12 cellular contexts compared by ENCODE assay signal in the genomic region with DNA sequence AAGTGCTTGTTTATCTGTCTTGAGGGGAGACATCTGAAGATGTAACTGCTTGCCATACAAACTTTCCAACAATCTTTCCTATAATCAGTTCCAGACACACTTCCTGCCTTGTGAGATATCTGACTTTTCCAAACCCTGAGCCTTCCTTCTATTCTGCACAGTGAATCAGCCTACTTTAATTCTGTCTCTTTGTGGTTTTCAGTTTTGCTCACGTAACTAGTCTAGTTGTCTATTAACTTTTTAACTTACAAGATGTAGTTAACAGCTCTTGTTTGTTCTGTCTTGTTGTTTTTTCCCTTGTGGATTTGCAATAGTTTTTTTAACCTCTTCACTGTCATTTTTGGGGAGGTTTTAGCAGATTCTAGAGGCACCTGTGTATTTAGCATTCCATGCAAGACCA.
DNase-seq lines count a peak whose midpoint lies in the region; ATAC-seq and TF ChIP-seq lines count a peak whose summit lies in the region.
"Had no signal": no experiment of that assay in that cellular context is flagged by ENCODE, and none has a peak within 500 bp of the region (broad histone marks: within the 10 kb centered on the region; RNA-seq: fewer than 3 reads in every experiment).

No MANE protein-coding gene starts in this region.

- intact Hi-C loops in activated T-helper 1 cell treated with anti-CD3 and anti-CD28 coated beads, Interleukin-12 subunit alpha, Interleukin-12 subunit beta, Interleukin-2, Interleukin-4 antibody, amounts not matched to agents 30 ng/mL and 10 ng/mL and 1 ng/mL, durations not matched to agents 14 hours and 24 hours and 36 hours (cut with micrococcal nuclease): no loop called here
- intact Hi-C loops in activated naive CD4-positive, alpha-beta T cell treated with anti-CD3 and anti-CD28 coated beads for 36 hours (cut with micrococcal nuclease): no loop called here
- intact Hi-C loops in colonic mucosa (cut with DNase I): no loop called here

- H3K4me1 ChIP-seq in liver (ENCODE audit: control insufficient read depth in 4 of 4, insufficient read depth in 4 of 4, low read length in 3 of 4): peaks cover 4 to 26% (median 13%) of the 10 kb centered on the region in 4 donors
- H3K4me1 ChIP-seq in colonic mucosa: no peaks in the 10 kb centered on the region
- no peaks in the 10 kb centered on the region for H3K4me1 ChIP-seq in GM23248 (ENCODE audit: insufficient read depth)

- no peak overlapping the region for H3K9ac ChIP-seq in liver (ENCODE audit: low read depth in 1 of 2, low read length in 2 of 2)
- no peak overlapping the region for H3K9ac ChIP-seq in colonic mucosa (ENCODE audit: low read depth in 2 of 2, low read length in 2 of 2)
- no peak overlapping the region for H3K9ac ChIP-seq in GM23248

- no peaks in the 10 kb centered on the region for H3K9me2 ChIP-seq in GM23248 (ENCODE audit: insufficient read depth)

- H3K9me3 ChIP-seq in liver (ENCODE audit: control insufficient read depth in 4 of 4, low read length in 3 of 4) (no peaks in the 10 kb centered on the region), colonic mucosa (no peaks in the 10 kb centered on the region), GM23248 (ENCODE audit: low read depth) (no peaks in the 10 kb centered on the region)

- H4K20me1 ChIP-seq in GM23248 (ENCODE audit: insufficient read depth): no peaks in the 10 kb centered on the region

- no peak overlapping the region for H3K27ac Mint-ChIP-seq in activated T-helper 1 cell treated with anti-CD3 and anti-CD28 coated beads, Interleukin-12 subunit alpha, Interleukin-12 subunit beta, Interleukin-2, Interleukin-4 antibody, amounts not matched to agents 30 ng/mL and 10 ng/mL and 1 ng/mL, durations not matched to agents 14 hours and 24 hours and 36 hours
- no peak overlapping the region for H3K27ac Mint-ChIP-seq in activated naive CD4-positive, alpha-beta T cell treated with anti-CD3 and anti-CD28 coated beads for 36 hours
- H3K27ac Mint-ChIP-seq: activated CD4-positive, alpha-beta T cell treated with anti-CD3 and anti-CD28 coated beads, Interleukin-2, amount 10 ng/mL, durations not matched to agents 7 days and 5 days had no signal

- H3K9me3 Mint-ChIP-seq in activated T-helper 1 cell treated with anti-CD3 and anti-CD28 coated beads, Interleukin-12 subunit alpha, Interleukin-12 subunit beta, Interleukin-2, Interleukin-4 antibody, amounts not matched to agents 30 ng/mL and 10 ng/mL and 1 ng/mL, durations not matched to agents 14 hours and 24 hours and 36 hours: no peaks in the 10 kb centered on the region
- no peaks in the 10 kb centered on the region for H3K9me3 Mint-ChIP-seq in activated naive CD4-positive, alpha-beta T cell treated with anti-CD3 and anti-CD28 coated beads for 36 hours
- H3K9me3 Mint-ChIP-seq: activated CD4-positive, alpha-beta T cell treated with anti-CD3 and anti-CD28 coated beads, Interleukin-2, amount 10 ng/mL, durations not matched to agents 7 days and 5 days had no signal

- H3K79me2 ChIP-seq in GM23248 (ENCODE audit: insufficient read depth): no peaks in the 10 kb centered on the region

- WGBS in liver: 8% methylated on average over 1 of the region's 1 CpG
- 8 to 12% methylated on average over 1 of the region's 1 CpG for WGBS in GM23248 (ENCODE audit: low coverage in 1 of 2, low lambda C conversion rate in 2 of 2, missing lambda C conversion rate in 2 of 2), 2 experiments

- H3K36me3 ChIP-seq in liver (ENCODE audit: control insufficient read depth in 4 of 4, insufficient read depth in 3 of 4, low read depth in 1 of 4, low read length in 3 of 4): no peaks in the 10 kb centered on the region
- no peaks in the 10 kb centered on the region for H3K36me3 ChIP-seq in colonic mucosa
- H3K36me3 ChIP-seq in GM23248 (ENCODE audit: low read depth): no peaks in the 10 kb centered on the region

- H3K4me3 ChIP-seq in liver (ENCODE audit: low read depth in 1 of 3, low read length in 3 of 3) (no peak overlapping the region), colonic mucosa (no peak overlapping the region), GM23248 (no peak overlapping the region)
- H3K4me3 ChIP-seq: lung had no signal

- CTCF ChIA-PET in activated naive CD4-positive, alpha-beta T cell treated with anti-CD3 and anti-CD28 coated beads for 36 hours (lab: Charles Lee): no interaction called here

- TF ChIP-seq CTCF in liver (IDR thresholded peaks at IDR 0.05; ENCODE audit: low read depth, low read length, missing input control): no peak
- no peak for TF ChIP-seq CTCF in colonic mucosa (IDR thresholded peaks at IDR 0.05)

- no peaks in the 10 kb centered on the region for H3K27me3 Mint-ChIP-seq in activated T-helper 1 cell treated with anti-CD3 and anti-CD28 coated beads, Interleukin-12 subunit alpha, Interleukin-12 subunit beta, Interleukin-2, Interleukin-4 antibody, amounts not matched to agents 30 ng/mL and 10 ng/mL and 1 ng/mL, durations not matched to agents 14 hours and 24 hours and 36 hours (ENCODE audit: insufficient read depth)
- no peaks in the 10 kb centered on the region for H3K27me3 Mint-ChIP-seq in activated naive CD4-positive, alpha-beta T cell treated with anti-CD3 and anti-CD28 coated beads for 36 hours (ENCODE audit: low read depth)
- H3K27me3 Mint-ChIP-seq: activated CD4-positive, alpha-beta T cell treated with anti-CD3 and anti-CD28 coated beads, Interleukin-2, amount 10 ng/mL, durations not matched to agents 7 days and 5 days had no signal

- in situ Hi-C loops in GM23248 (cut with MboI): no loop called here

- H3K36me3 Mint-ChIP-seq in activated T-helper 1 cell treated with anti-CD3 and anti-CD28 coated beads, Interleukin-12 subunit alpha, Interleukin-12 subunit beta, Interleukin-2, Interleukin-4 antibody, amounts not matched to agents 30 ng/mL and 10 ng/mL and 1 ng/mL, durations not matched to agents 14 hours and 24 hours and 36 hours (ENCODE audit: low read depth): no peaks in the 10 kb centered on the region
- H3K36me3 Mint-ChIP-seq in activated naive CD4-positive, alpha-beta T cell treated with anti-CD3 and anti-CD28 coated beads for 36 hours (ENCODE audit: low read depth): no peaks in the 10 kb centered on the region

- H3K4me1 Mint-ChIP-seq in activated T-helper 1 cell treated with anti-CD3 and anti-CD28 coated beads, Interleukin-12 subunit alpha, Interleukin-12 subunit beta, Interleukin-2, Interleukin-4 antibody, amounts not matched to agents 30 ng/mL and 10 ng/mL and 1 ng/mL, durations not matched to agents 14 hours and 24 hours and 36 hours (ENCODE audit: low read depth): no peaks in the 10 kb centered on the region
- H3K4me1 Mint-ChIP-seq in activated naive CD4-positive, alpha-beta T cell treated with anti-CD3 and anti-CD28 coated beads for 36 hours (ENCODE audit: low read depth): no peaks in the 10 kb centered on the region
- H3K4me1 Mint-ChIP-seq: activated CD4-positive, alpha-beta T cell treated with anti-CD3 and anti-CD28 coated beads, Interleukin-2, amount 10 ng/mL, durations not matched to agents 7 days and 5 days had no signal

- no peaks in the 10 kb centered on the region for H3F3A ChIP-seq in GM23248 (ENCODE audit: insufficient read depth)

- no peaks in the 10 kb centered on the region for H3K27me3 ChIP-seq in liver (ENCODE audit: control insufficient read depth in 4 of 4, insufficient read depth in 4 of 4, low read length in 3 of 4)
- H3K27me3 ChIP-seq in colonic mucosa: no peaks in the 10 kb centered on the region
- H3K27me3 ChIP-seq in GM23248 (replicated peaks; ENCODE audit: insufficient read depth): no peaks in the 10 kb centered on the region

- DNase-seq in OCI-M1 (lab: John Stamatoyannopoulos, UW): peak; percentile 59
- no peak for DNase-seq in activated T-helper 1 cell treated with anti-CD3 and anti-CD28 coated beads, Interleukin-12 subunit alpha, Interleukin-12 subunit beta, Interleukin-2, Interleukin-4 antibody, amounts not matched to agents 30 ng/mL and 10 ng/mL and 1 ng/mL, durations not matched to agents 14 hours and 24 hours and 36 hours (ENCODE audit: low spot score)
- no peak for DNase-seq in activated naive CD4-positive, alpha-beta T cell treated with anti-CD3 and anti-CD28 coated beads for 36 hours
- DNase-seq in colonic mucosa: no peak
- DNase-seq in GM23248: no peak
- DNase-seq: activated CD4-positive, alpha-beta T cell treated with anti-CD3 and anti-CD28 coated beads, Interleukin-2, amount 10 ng/mL, durations not matched to agents 7 days and 5 days; amygdala; NCI-H146 had no signal

- H2AFZ ChIP-seq in GM23248: no peak overlapping the region

- ATAC-seq in GM18867 (IDR thresholded peaks at IDR 0.05; ENCODE audit: unreplicated experiment) (peak; percentile 75), HG02642 (IDR thresholded peaks at IDR 0.05; ENCODE audit: poor library complexity, unreplicated experiment) (peak; percentile 79)

- no peak overlapping the region for H3K4me3 Mint-ChIP-seq in activated T-helper 1 cell treated with anti-CD3 and anti-CD28 coated beads, Interleukin-12 subunit alpha, Interleukin-12 subunit beta, Interleukin-2, Interleukin-4 antibody, amounts not matched to agents 30 ng/mL and 10 ng/mL and 1 ng/mL, durations not matched to agents 14 hours and 24 hours and 36 hours
- H3K4me3 Mint-ChIP-seq in activated naive CD4-positive, alpha-beta T cell treated with anti-CD3 and anti-CD28 coated beads for 36 hours: no peak overlapping the region
- H3K4me3 Mint-ChIP-seq: activated CD4-positive, alpha-beta T cell treated with anti-CD3 and anti-CD28 coated beads, Interleukin-2, amount 10 ng/mL, durations not matched to agents 7 days and 5 days had no signal

- H3K4me2 ChIP-seq in GM23248 (ENCODE audit: unreplicated experiment): no peak overlapping the region

- H3K27ac ChIP-seq in liver (ENCODE audit: low read depth in 1 of 2, low read length in 2 of 2) (peak overlapping the region in 1 of 2 donors; percentile 19), colonic mucosa (no peak overlapping the region), GM23248 (no peak overlapping the region)

- TF ChIP-seq RAD21 in liver (IDR thresholded peaks at IDR 0.05): peak; percentile 37 to 55

TF ChIP-seq in liver, 16 proteins besides CTCF, POLR2A, EP300 and RAD21 (continues in another document):
- TF ChIP-seq JUND (IDR thresholded peaks at IDR 0.05) (peak; percentile 20 to 25), HNF4A (conservative IDR thresholded peaks at IDR 0.05) (peak; percentile 38 to 39), YY1 (IDR thresholded peaks at IDR 0.05) (no peak), FOXA2 (IDR thresholded peaks at IDR 0.05) (peak; percentile 77), FOXA1 (IDR thresholded peaks at IDR 0.05) (peak; percentile 50), RXRA (IDR thresholded peaks at IDR 0.05) (peak; percentile 35 to 51)
- TF ChIP-seq, protein P1, sequence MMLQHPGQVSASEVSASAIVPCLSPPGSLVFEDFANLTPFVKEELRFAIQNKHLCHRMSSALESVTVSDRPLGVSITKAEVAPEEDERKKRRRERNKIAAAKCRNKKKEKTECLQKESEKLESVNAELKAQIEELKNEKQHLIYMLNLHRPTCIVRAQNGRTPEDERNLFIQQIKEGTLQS (IDR thresholded peaks at IDR 0.05): peak; percentile 23
